1 cellular context compared by ENCODE assay signal in genomic region chr18:9613550-9614400, GRCh38.
TF ChIP-seq lines count a peak whose summit lies in the region.

No MANE protein-coding gene starts in this region.

TF ChIP-seq in HepG2, 621 proteins besides CTCF, POLR2A, EP300 and RAD21 (continued from another document and continues in another):
- TF ChIP-seq, protein P1, sequence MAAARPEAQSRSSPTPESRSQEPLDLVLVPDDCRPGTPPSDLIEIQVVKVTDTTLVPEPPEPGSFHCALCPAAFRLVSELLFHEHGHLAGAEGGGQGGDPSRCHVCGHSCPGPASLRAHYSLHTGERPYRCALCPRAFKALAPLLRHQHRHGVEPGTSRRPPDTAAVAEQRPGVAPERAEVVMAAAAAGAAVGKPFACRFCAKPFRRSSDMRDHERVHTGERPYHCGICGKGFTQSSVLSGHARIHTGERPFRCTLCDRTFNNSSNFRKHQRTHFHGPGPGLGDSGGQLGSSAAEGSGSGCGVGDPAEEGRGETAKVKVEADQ (CRISPR knock-in tag; IDR thresholded peaks at IDR 0.05; ENCODE audit: borderline replicate concordance) = 0 out of 2 replicates have a peak, but pooled peaks have one; percentile 18
- TF ChIP-seq ZNF768 (CRISPR knock-in tag; IDR thresholded peaks at IDR 0.05) = 0 out of 2 replicates have a peak, but pooled peaks have one; percentile 21
- no peak for TF ChIP-seq YEATS2 (CRISPR knock-in tag; IDR thresholded peaks at IDR 0.05; ENCODE audit: borderline replicate concordance)
- no peak for TF ChIP-seq CENPBD1 (CRISPR knock-in tag; IDR thresholded peaks at IDR 0.05; ENCODE audit: borderline replicate concordance, low read depth)
- no peak for TF ChIP-seq NR2F1 (CRISPR knock-in tag; IDR thresholded peaks at IDR 0.05)
- TF ChIP-seq PHF8 (CRISPR knock-in tag; IDR thresholded peaks at IDR 0.05) = peak; percentile 76
- peak; percentile 66; the same call in 1 of the 2 replicates for TF ChIP-seq ZNF343 (CRISPR knock-in tag; IDR thresholded peaks at IDR 0.05)
- TF ChIP-seq MLLT10 (CRISPR knock-in tag; IDR thresholded peaks at IDR 0.05) = no peak
- TF ChIP-seq MTF2 (CRISPR knock-in tag; IDR thresholded peaks at IDR 0.05; ENCODE audit: borderline replicate concordance) = no peak
- TF ChIP-seq ZBTB2 (CRISPR knock-in tag; IDR thresholded peaks at IDR 0.05; ENCODE audit: low read depth) = 0 out of 2 replicates have a peak, but pooled peaks have one; percentile 66
- no peak for TF ChIP-seq KLF13 (CRISPR knock-in tag; IDR thresholded peaks at IDR 0.05)
- no peak for TF ChIP-seq ZNF550 (CRISPR knock-in tag; IDR thresholded peaks at IDR 0.05; ENCODE audit: borderline replicate concordance)
- TF ChIP-seq ZNF253 (CRISPR knock-in tag; IDR thresholded peaks at IDR 0.05; ENCODE audit: borderline replicate concordance) = no peak
- no peak for TF ChIP-seq SNRNP70 (IDR thresholded peaks at IDR 0.05; ENCODE audit: low read depth, low read length)
- no peak for TF ChIP-seq ZNF629 (CRISPR knock-in tag; conservative IDR thresholded peaks at IDR 0.05)
- TF ChIP-seq ZEB1 (IDR thresholded peaks at IDR 0.05; ENCODE audit: insufficient replicate concordance, low read depth) = no peak
- TF ChIP-seq DDIT3 (CRISPR knock-in tag; IDR thresholded peaks at IDR 0.05) = no peak
- TF ChIP-seq HNF1A (IDR thresholded peaks at IDR 0.05; ENCODE audit: low read depth) = no peak
- 0 out of 2 replicates have a peak, but pooled peaks have one; percentile 6 for TF ChIP-seq HNF1A (CRISPR knock-in tag; IDR thresholded peaks at IDR 0.05; ENCODE audit: borderline replicate concordance)
- no peak for TF ChIP-seq FIP1L1 (IDR thresholded peaks at IDR 0.05; ENCODE audit: borderline replicate concordance, insufficient read depth, low read depth, low read length)
- TF ChIP-seq KDM3A (CRISPR knock-in tag; IDR thresholded peaks at IDR 0.05; ENCODE audit: low read depth) = no peak
- TF ChIP-seq RBAK (CRISPR knock-in tag; IDR thresholded peaks at IDR 0.05) = no peak
- TF ChIP-seq HMG20A (CRISPR knock-in tag; IDR thresholded peaks at IDR 0.05; ENCODE audit: borderline replicate concordance) = no peak
- TF ChIP-seq KAT2B (IDR thresholded peaks at IDR 0.05; ENCODE audit: borderline replicate concordance, low read depth, low read length) = no peak
- 0 out of 2 replicates have a peak, but pooled peaks have one; percentile 50 for TF ChIP-seq ZNF292 (CRISPR knock-in tag; IDR thresholded peaks at IDR 0.05; ENCODE audit: borderline replicate concordance, low read depth)
- no peak for TF ChIP-seq KLF15 (CRISPR knock-in tag; IDR thresholded peaks at IDR 0.05; ENCODE audit: borderline replicate concordance)
- TF ChIP-seq, protein P2, sequence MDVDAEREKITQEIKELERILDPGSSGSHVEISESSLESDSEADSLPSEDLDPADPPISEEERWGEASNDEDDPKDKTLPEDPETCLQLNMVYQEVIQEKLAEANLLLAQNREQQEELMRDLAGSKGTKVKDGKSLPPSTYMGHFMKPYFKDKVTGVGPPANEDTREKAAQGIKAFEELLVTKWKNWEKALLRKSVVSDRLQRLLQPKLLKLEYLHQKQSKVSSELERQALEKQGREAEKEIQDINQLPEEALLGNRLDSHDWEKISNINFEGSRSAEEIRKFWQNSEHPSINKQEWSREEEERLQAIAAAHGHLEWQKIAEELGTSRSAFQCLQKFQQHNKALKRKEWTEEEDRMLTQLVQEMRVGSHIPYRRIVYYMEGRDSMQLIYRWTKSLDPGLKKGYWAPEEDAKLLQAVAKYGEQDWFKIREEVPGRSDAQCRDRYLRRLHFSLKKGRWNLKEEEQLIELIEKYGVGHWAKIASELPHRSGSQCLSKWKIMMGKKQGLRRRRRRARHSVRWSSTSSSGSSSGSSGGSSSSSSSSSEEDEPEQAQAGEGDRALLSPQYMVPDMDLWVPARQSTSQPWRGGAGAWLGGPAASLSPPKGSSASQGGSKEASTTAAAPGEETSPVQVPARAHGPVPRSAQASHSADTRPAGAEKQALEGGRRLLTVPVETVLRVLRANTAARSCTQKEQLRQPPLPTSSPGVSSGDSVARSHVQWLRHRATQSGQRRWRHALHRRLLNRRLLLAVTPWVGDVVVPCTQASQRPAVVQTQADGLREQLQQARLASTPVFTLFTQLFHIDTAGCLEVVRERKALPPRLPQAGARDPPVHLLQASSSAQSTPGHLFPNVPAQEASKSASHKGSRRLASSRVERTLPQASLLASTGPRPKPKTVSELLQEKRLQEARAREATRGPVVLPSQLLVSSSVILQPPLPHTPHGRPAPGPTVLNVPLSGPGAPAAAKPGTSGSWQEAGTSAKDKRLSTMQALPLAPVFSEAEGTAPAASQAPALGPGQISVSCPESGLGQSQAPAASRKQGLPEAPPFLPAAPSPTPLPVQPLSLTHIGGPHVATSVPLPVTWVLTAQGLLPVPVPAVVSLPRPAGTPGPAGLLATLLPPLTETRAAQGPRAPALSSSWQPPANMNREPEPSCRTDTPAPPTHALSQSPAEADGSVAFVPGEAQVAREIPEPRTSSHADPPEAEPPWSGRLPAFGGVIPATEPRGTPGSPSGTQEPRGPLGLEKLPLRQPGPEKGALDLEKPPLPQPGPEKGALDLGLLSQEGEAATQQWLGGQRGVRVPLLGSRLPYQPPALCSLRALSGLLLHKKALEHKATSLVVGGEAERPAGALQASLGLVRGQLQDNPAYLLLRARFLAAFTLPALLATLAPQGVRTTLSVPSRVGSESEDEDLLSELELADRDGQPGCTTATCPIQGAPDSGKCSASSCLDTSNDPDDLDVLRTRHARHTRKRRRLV (CRISPR knock-in tag; IDR thresholded peaks at IDR 0.05) = no peak
- no peak for TF ChIP-seq ZNF841 (CRISPR knock-in tag; IDR thresholded peaks at IDR 0.05; ENCODE audit: borderline replicate concordance)
- 0 out of 2 replicates have a peak, but pooled peaks have one; percentile 16 for TF ChIP-seq ATF2 (CRISPR knock-in tag; IDR thresholded peaks at IDR 0.05)
- TF ChIP-seq SOX13 (IDR thresholded peaks at IDR 0.05) = no peak
- no peak for TF ChIP-seq SOX13 (CRISPR knock-in tag; conservative IDR thresholded peaks at IDR 0.05 in 1 of 2, IDR thresholded peaks at IDR 0.05 in 1 of 2)
- no peak for TF ChIP-seq HNF4G (IDR thresholded peaks at IDR 0.05; ENCODE audit: borderline replicate concordance, low read depth, low read length)
- TF ChIP-seq HNF4G (CRISPR knock-in tag; IDR thresholded peaks at IDR 0.05; ENCODE audit: borderline replicate concordance, low read depth) = no peak
- TF ChIP-seq ZNF138 (CRISPR knock-in tag; IDR thresholded peaks at IDR 0.05; ENCODE audit: low read depth) = 0 out of 2 replicates have a peak, but pooled peaks have one; percentile 26
- TF ChIP-seq KAT8 (CRISPR knock-in tag; IDR thresholded peaks at IDR 0.05) = peak; percentile 24; the same call in 1 of the 2 replicates
- no peak for TF ChIP-seq REPIN1 (CRISPR knock-in tag; IDR thresholded peaks at IDR 0.05; ENCODE audit: borderline replicate concordance, low read depth)
- TF ChIP-seq SNAPC2 (CRISPR knock-in tag; IDR thresholded peaks at IDR 0.05) = no peak
- TF ChIP-seq CREB1 (IDR thresholded peaks at IDR 0.05) = no peak
- no peak for TF ChIP-seq CREB1 (CRISPR knock-in tag; IDR thresholded peaks at IDR 0.05)
- TF ChIP-seq GABPA (IDR thresholded peaks at IDR 0.05; ENCODE audit: low read depth, low read length) = no peak
- TF ChIP-seq GABPA (CRISPR knock-in tag; IDR thresholded peaks at IDR 0.05; ENCODE audit: low read depth) = peak; percentile 17; the same call in 1 of the 2 replicates
- TF ChIP-seq ZNF761 (CRISPR knock-in tag; conservative IDR thresholded peaks at IDR 0.05) = no peak
- TF ChIP-seq GATAD2A (CRISPR knock-in tag; IDR thresholded peaks at IDR 0.05) = no peak
- TF ChIP-seq, protein P3, sequence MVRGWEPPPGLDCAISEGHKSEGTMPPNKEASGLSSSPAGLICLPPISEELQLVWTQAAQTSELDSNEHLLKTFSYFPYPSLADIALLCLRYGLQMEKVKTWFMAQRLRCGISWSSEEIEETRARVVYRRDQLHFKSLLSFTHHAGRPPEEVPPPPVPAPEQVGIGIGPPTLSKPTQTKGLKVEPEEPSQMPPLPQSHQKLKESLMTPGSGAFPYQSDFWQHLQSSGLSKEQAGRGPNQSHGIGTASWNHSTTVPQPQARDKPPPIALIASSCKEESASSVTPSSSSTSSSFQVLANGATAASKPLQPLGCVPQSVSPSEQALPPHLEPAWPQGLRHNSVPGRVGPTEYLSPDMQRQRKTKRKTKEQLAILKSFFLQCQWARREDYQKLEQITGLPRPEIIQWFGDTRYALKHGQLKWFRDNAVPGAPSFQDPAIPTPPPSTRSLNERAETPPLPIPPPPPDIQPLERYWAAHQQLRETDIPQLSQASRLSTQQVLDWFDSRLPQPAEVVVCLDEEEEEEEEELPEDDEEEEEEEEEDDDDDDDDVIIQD (CRISPR knock-in tag; IDR thresholded peaks at IDR 0.05; ENCODE audit: low read depth) = no peak
- TF ChIP-seq, protein P4, sequence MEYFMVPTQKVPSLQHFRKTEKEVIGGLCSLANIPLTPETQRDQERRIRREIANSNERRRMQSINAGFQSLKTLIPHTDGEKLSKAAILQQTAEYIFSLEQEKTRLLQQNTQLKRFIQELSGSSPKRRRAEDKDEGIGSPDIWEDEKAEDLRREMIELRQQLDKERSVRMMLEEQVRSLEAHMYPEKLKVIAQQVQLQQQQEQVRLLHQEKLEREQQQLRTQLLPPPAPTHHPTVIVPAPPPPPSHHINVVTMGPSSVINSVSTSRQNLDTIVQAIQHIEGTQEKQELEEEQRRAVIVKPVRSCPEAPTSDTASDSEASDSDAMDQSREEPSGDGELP (IDR thresholded peaks at IDR 0.05; ENCODE audit: borderline replicate concordance, low read depth) = no peak
